ENCODE assay signal across 9 cellular contexts in genomic region chr12:57237653-57237951, GRCh38. TPM values are rescaled to one million over a fixed set of nuclear protein-coding genes. Genes with fewer than 3 reads are reported as not detected.
DNase-seq lines count a peak whose midpoint lies in the region; ATAC-seq and TF ChIP-seq lines count a peak whose summit lies in the region.
"Had no signal": no experiment of that assay in that cellular context is flagged by ENCODE, and none has a peak within 500 bp of the region (broad histone marks: within the 10 kb centered on the region; RNA-seq: fewer than 3 reads in every experiment).

No MANE protein-coding gene starts in this region.

- CTCF ChIA-PET in A673 (lab: Charles Lee) = interaction anchor here (0.5 to 3.7 kb wide), 5 partner anchors 8 to 215 kb away, joined by 3 to 27 read pairs (median 4); partner anchors contain the start of gene SHMT2

- peak overlapping the region; percentile 51; the same call in 1 of the 2 replicates for H3K9ac ChIP-seq in ES-I3 (ENCODE audit: low read depth, low read length)
- H3K9ac ChIP-seq in SU-DHL-6 (ENCODE audit: low read length) = 0 out of 2 replicates have a peak overlapping the region, but pooled peaks have one; percentile 92
- H3K9ac ChIP-seq in iPS-15b (ENCODE audit: low read depth, low read length) = no peak overlapping the region

- no peak overlapping the region for H2AFZ ChIP-seq in SU-DHL-6 (ENCODE audit: low read depth, low read length, severe bottlenecking)

- no peak overlapping the region for H3K27ac ChIP-seq in A673 (ENCODE audit: low read depth, low read length, poor library complexity, severe bottlenecking)
- H3K27ac ChIP-seq in SU-DHL-6 (ENCODE audit: low read depth, low read length) = no peak overlapping the region

- no peaks in the 10 kb centered on the region for H3K79me2 ChIP-seq in SU-DHL-6 (ENCODE audit: insufficient read depth, low read length)

- no peak for ATAC-seq in GM19328 (IDR thresholded peaks at IDR 0.05; ENCODE audit: unreplicated experiment)

- H3K4me2 ChIP-seq in SU-DHL-6 (ENCODE audit: low read depth, low read length, poor library complexity, severe bottlenecking) = peak overlapping the region; percentile 88

- H4K20me1 ChIP-seq in SU-DHL-6 (ENCODE audit: low read depth, low read length) = no peaks in the 10 kb centered on the region

- H3K9me2 ChIP-seq in SU-DHL-6 (replicated peaks; ENCODE audit: insufficient read depth, low read length) = no peaks in the 10 kb centered on the region

- peaks cover 48% of the 10 kb centered on the region for H3K4me1 ChIP-seq in A673 (ENCODE audit: insufficient read depth, low read length, poor library complexity, severe bottlenecking)
- peaks cover 23% of the 10 kb centered on the region for H3K4me1 ChIP-seq in ES-I3 (ENCODE audit: insufficient read depth, low read length)
- peaks cover 12% of the 10 kb centered on the region for H3K4me1 ChIP-seq in iPS-15b (ENCODE audit: control insufficient read depth, insufficient read depth, low read length)

- H3K4me3 ChIP-seq in A673 (ENCODE audit: low read depth, low read length, poor library complexity, severe bottlenecking) (peak overlapping the region; percentile 61), SU-DHL-6 (ENCODE audit: insufficient read depth, low read length, poor library complexity, severe bottlenecking) (no peak overlapping the region), iPS-15b (ENCODE audit: low read depth, low read length) (peak overlapping the region; percentile 71)

- DNase-seq in A673 (ENCODE audit: low spot score) = no peak
- no peak for DNase-seq in A172 (ENCODE audit: low spot score)
- no peak for DNase-seq in kidney tubule cell (ENCODE audit: low spot score)
- DNase-seq in T1000 (lab: John Stamatoyannopoulos, UW) = no peak
- DNase-seq: foreskin melanocyte had no signal

- intact Hi-C loops in A673 (cut with micrococcal nuclease; ENCODE audit: unreplicated experiment) = no loop called here

- H3K27me3 ChIP-seq in A673 (replicated peaks; ENCODE audit: insufficient read depth, low read depth, low read length, poor library complexity) (peaks cover 12% of the 10 kb centered on the region), SU-DHL-6 (ENCODE audit: low read length) (no peaks in the 10 kb centered on the region), iPS-15b (ENCODE audit: control insufficient read depth, insufficient read depth, low read length) (peaks cover 84% of the 10 kb centered on the region)

- H3K36me3 ChIP-seq in A673 (ENCODE audit: insufficient read depth, low read length, poor library complexity, severe bottlenecking) (peaks cover 22% of the 10 kb centered on the region), ES-I3 (ENCODE audit: insufficient read depth, low read length) (0 out of 2 replicates have a peak, but pooled peaks cover 6% of the 10 kb centered on the region), SU-DHL-6 (ENCODE audit: low read length) (0 out of 2 replicates have a peak, but pooled peaks cover 10% of the 10 kb centered on the region), iPS-15b (ENCODE audit: control insufficient read depth, insufficient read depth, low read length) (peaks cover 20% of the 10 kb centered on the region)

- POLR2A ChIA-PET in A673 (lab: Charles Lee; ENCODE audit: low non-redundant PET) = interaction anchor here (1.4 kb wide), 1 partner anchor 8 kb away, joined by 7 read pairs; the partner anchor contains the start of gene SHMT2

- no TSS peak for BruUV-seq in A673 (replicated peaks; lab: Mats Ljungman, UMichigan)

- TF ChIP-seq CTCF in A673 (conservative IDR thresholded peaks at IDR 0.05; ENCODE audit: low read depth, low read length) (no peak), SU-DHL-6 (IDR thresholded peaks at IDR 0.05; ENCODE audit: insufficient read depth, low read length, poor library complexity, severe bottlenecking) (no peak)

- peaks cover 40% of the 10 kb centered on the region for H3F3A ChIP-seq in SU-DHL-6 (ENCODE audit: insufficient read depth)

- H3K9me3 ChIP-seq in A673 (ENCODE audit: low read depth, low read length, poor library complexity, severe bottlenecking) (no peaks in the 10 kb centered on the region), ES-I3 (ENCODE audit: control insufficient read depth, insufficient read depth, low read length) (no peaks in the 10 kb centered on the region), SU-DHL-6 (ENCODE audit: insufficient read depth, low read length) (no peaks in the 10 kb centered on the region), iPS-15b (ENCODE audit: control insufficient read depth, insufficient read depth, low read length) (no peaks in the 10 kb centered on the region)

RNA-seq across cellular contexts. Expression of gene SHMT2, which starts 8.1 kb away (rescaled TPM):
- total RNA-seq in A673 (2021) = 274 and 310 TPM in 2 replicates
- 208 and 223 TPM in 2 replicates for total RNA-seq in A172 (2014; rRNA removed; shearing (Covaris generic))

RNA-seq across cellular contexts. Expression of gene STAC3, which starts 13.4 kb away (rescaled TPM):
- total RNA-seq in A673 (2021) = 7.0 and 8.4 TPM in 2 replicates
- total RNA-seq in A172 (2014; rRNA removed; shearing (Covaris generic)) = 0.59 and 0.89 TPM in 2 replicates

RNA-seq across cellular contexts. Expression of gene NXPH4, which starts 21.0 kb away (rescaled TPM):
- 4.8 and 6.0 TPM in 2 replicates for total RNA-seq in A673 (2021)
- 5.3 and 5.8 TPM in 2 replicates for total RNA-seq in A172 (2014; rRNA removed; shearing (Covaris generic))
